ENCODE assay signal across 22 cellular contexts in the genomic region with DNA sequence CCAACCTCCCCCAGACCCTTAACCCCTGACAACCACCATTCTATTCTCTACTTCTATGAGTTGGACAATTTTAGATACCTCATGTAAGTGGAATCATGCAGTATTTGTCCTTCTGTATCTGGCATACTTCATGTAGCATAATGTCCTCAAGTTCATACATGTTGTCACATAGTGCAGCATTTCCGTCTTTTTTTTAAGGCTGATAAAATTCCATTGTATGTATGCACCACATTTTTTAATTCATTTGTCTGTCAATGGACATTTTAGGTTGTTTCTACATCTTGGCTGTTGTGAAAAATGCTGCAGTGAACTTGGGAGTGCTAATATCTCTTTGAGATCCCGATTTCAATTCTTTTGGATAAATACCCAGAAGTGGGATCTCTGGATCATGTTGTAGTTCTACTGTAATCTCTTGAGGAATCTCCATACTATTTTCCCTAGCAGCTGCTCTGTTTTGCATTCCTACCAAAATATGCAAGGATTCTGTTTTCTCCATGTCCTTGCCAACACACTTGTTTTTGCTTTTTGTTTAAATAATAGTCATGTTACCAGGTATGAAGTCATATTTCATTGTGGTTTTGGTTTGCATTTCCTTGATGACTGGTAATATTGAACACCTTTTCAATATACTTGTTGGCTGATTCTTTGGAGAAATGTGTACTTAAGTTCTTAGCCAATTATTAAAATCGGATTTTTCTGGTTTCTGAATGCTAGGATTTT. TPM values are rescaled to one million over a fixed set of nuclear protein-coding genes. Genes with fewer than 3 reads are reported as not detected.
DNase-seq lines count a peak whose midpoint lies in the region; ATAC-seq and TF ChIP-seq lines count a peak whose summit lies in the region.
"Had no signal": no experiment of that assay in that cellular context is flagged by ENCODE, and none has a peak within 500 bp of the region (broad histone marks: within the 10 kb centered on the region; RNA-seq: fewer than 3 reads in every experiment).

No MANE protein-coding gene starts in this region.

- no peaks in the 10 kb centered on the region for H3K9me3 Mint-ChIP-seq in CD8-positive, alpha-beta T cell
- no peaks in the 10 kb centered on the region for H3K9me3 Mint-ChIP-seq in H9
- H3K9me3 Mint-ChIP-seq: memory B cell had no signal

- H3K4me1 ChIP-seq in osteoblast (ENCODE audit: insufficient read depth, low read length) (peaks cover 7% of the 10 kb centered on the region), H9 (ENCODE audit: insufficient read depth, low read length) (no peaks in the 10 kb centered on the region)
- no peaks in the 10 kb centered on the region for H3K4me1 ChIP-seq in CD8-positive, alpha-beta T cell (ENCODE audit: insufficient read depth, low read length)
- H3K4me1 ChIP-seq: ascending aorta, sigmoid colon, testis had no signal

- H2BK15ac ChIP-seq in H9 (ENCODE audit: low read depth, low read length) = no peak overlapping the region

- H3K9ac ChIP-seq in H9 (ENCODE audit: extremely low read depth, insufficient read length, low read length) = no peak overlapping the region

- H2AK5ac ChIP-seq in H9 (ENCODE audit: insufficient read length, low read length) = no peak overlapping the region

- H3K23ac ChIP-seq in H9 (ENCODE audit: insufficient read length, low read depth, low read length) = no peak overlapping the region

- no peaks in the 10 kb centered on the region for H3K9me3 ChIP-seq in osteoblast (ENCODE audit: low read depth, low read length)
- H3K9me3 ChIP-seq in CD8-positive, alpha-beta T cell (ENCODE audit: low read length) = no peaks in the 10 kb centered on the region
- no peaks in the 10 kb centered on the region for H3K9me3 ChIP-seq in H9 (ENCODE audit: control insufficient read depth, low read depth, low read length)
- H3K9me3 ChIP-seq: ascending aorta, sigmoid colon, testis had no signal

- H4K8ac ChIP-seq in H9 (replicated peaks; ENCODE audit: insufficient read length, low read depth, low read length) = no peak overlapping the region

- no peak overlapping the region for H4K5ac ChIP-seq in H9 (ENCODE audit: insufficient read length, low read depth, low read length)

- no peak overlapping the region for H3K56ac ChIP-seq in H9 (ENCODE audit: insufficient read length, low read depth, low read length)

- H2BK120ac ChIP-seq in H9 (ENCODE audit: low read depth, low read length, poor library complexity, severe bottlenecking) = no peak overlapping the region

- no peak overlapping the region for H3K27ac Mint-ChIP-seq in CD8-positive, alpha-beta T cell
- 0 out of 7 replicates have a peak overlapping the region, but pooled peaks of 1 of the 3 experiments have one; percentile 27 for H3K27ac Mint-ChIP-seq in H9
- H3K27ac Mint-ChIP-seq: IgD-negative memory B cell, memory B cell had no signal

- no peak overlapping the region for H2AFZ ChIP-seq in osteoblast (ENCODE audit: low read length)
- H2AFZ ChIP-seq in H9 (ENCODE audit: low read length) = no peak overlapping the region

- peaks cover 63% of the 10 kb centered on the region for H3K36me3 Mint-ChIP-seq in CD8-positive, alpha-beta T cell
- H3K36me3 Mint-ChIP-seq in H9 (ENCODE audit: insufficient read depth in 1 of 3, low read depth in 3 of 3) = peaks cover 2 to 11% (median 4%) of the 10 kb centered on the region in 3 experiments; a peak in 4 of 7 replicates

- no peak overlapping the region for H4K91ac ChIP-seq in H9 (ENCODE audit: insufficient read length, low read depth, low read length)

- no peak overlapping the region for H3K14ac ChIP-seq in H9 (ENCODE audit: insufficient read depth, low read length)

- POLR2A ChIA-PET in CD8-positive, alpha-beta T cell (lab: Charles Lee) = no interaction called here

- no peak overlapping the region for H3K4ac ChIP-seq in H9 (ENCODE audit: low read depth, low read length)

- H2BK5ac ChIP-seq in H9 (ENCODE audit: insufficient read length, low read length) = no peak overlapping the region

- intact Hi-C loops in CD8-positive, alpha-beta T cell (cut with DNase I, micrococcal nuclease) = loop anchor here in 1 of 2 experiments (5.0 kb wide), 1 partner anchor 247 kb away; no protein-coding TSS in a partner anchor

- peak overlapping the region; percentile 45 for H3K4me2 ChIP-seq in osteoblast (ENCODE audit: insufficient read depth, low read length)
- H3K4me2 ChIP-seq in H9 (ENCODE audit: insufficient read depth, insufficient read length, low read length) = no peak overlapping the region

- H4K20me1 ChIP-seq in osteoblast (ENCODE audit: insufficient read depth, low read length) (no peaks in the 10 kb centered on the region), H9 (ENCODE audit: control insufficient read depth, insufficient read depth, insufficient read length) (no peaks in the 10 kb centered on the region)

- WGBS in H9 (ENCODE audit: extremely low coverage, insufficient read length, low lambda C conversion rate) = no CpG with 5 or more reads among the region's 3 CpGs

- no peaks in the 10 kb centered on the region for H3K23me2 ChIP-seq in H9 (ENCODE audit: insufficient read length, low read depth, low read length, poor library complexity, severe bottlenecking)

- no peak for ATAC-seq in CD8-positive, alpha-beta T cell
- ATAC-seq in HG02970 (IDR thresholded peaks at IDR 0.05; ENCODE audit: low FRiP score, unreplicated experiment) = no peak
- ATAC-seq: GM12878 had no signal

- peaks cover 37% of the 10 kb centered on the region for H3K36me3 ChIP-seq in osteoblast (ENCODE audit: insufficient read depth, low read length)
- peaks cover 19% of the 10 kb centered on the region for H3K36me3 ChIP-seq in CD8-positive, alpha-beta T cell (ENCODE audit: insufficient read depth, low read length)

- no peak overlapping the region for H3T11ph ChIP-seq in H9 (ENCODE audit: low read length)

- H3K27ac ChIP-seq in osteoblast (ENCODE audit: low read depth, low read length) = peak overlapping the region; percentile 84
- H3K27ac ChIP-seq in CD8-positive, alpha-beta T cell (ENCODE audit: low read depth, low read length) = no peak overlapping the region
- H3K27ac ChIP-seq in H9 (ENCODE audit: insufficient read length, low read depth, low read length) = no peak overlapping the region
- H3K27ac ChIP-seq: ascending aorta, sigmoid colon, testis had no signal

- CTCF ChIA-PET in CD8-positive, alpha-beta T cell (lab: Charles Lee) = no interaction called here

- H3K79me1 ChIP-seq in H9 (ENCODE audit: insufficient read depth, low read depth, low read length, poor library complexity, severe bottlenecking) = no peaks in the 10 kb centered on the region

- DNase-seq in EL = peak; percentile 1
- peak; percentile 4 for DNase-seq in NCI-H226
- DNase-seq in epithelial cell of esophagus (ENCODE audit: low read depth) = peak; percentile 51
- no peak for DNase-seq in osteoblast (ENCODE audit: insufficient read length, low spot score, missing footprints)
- DNase-seq in CD8-positive, alpha-beta T cell = no peak
- no peak for DNase-seq in H9
- DNase-seq in AML-193 (lab: John Stamatoyannopoulos, UW) = no peak
- DNase-seq: activated CD4-positive, CD25-positive, alpha-beta regulatory T cell treated with anti-CD3 and anti-CD28 coated beads, Interleukin-2, amount 50 U/mL, for 72 hours; activated effector memory CD4-positive, alpha-beta T cell treated with Interleukin-2 at 50 U/mL for 16 hours; foreskin melanocyte; SHP77; sigmoid colon; stimulated activated CD4-positive, alpha-beta T cell treated with anti-CD3 and anti-CD28 coated beads, Interleukin-4, amount 100 ng/mL, for 1 hour; stimulated activated CD8-positive, alpha-beta memory T cell treated with anti-CD3 and anti-CD28 coated beads, Interleukin-4, amount 100 ng/mL, for 48 hours; testis had no signal

- H3K27me3 ChIP-seq in osteoblast (ENCODE audit: insufficient read depth, low read length) = no peaks in the 10 kb centered on the region
- no peaks in the 10 kb centered on the region for H3K27me3 ChIP-seq in CD8-positive, alpha-beta T cell (ENCODE audit: insufficient read depth, low read length)
- no peaks in the 10 kb centered on the region for H3K27me3 ChIP-seq in H9 (ENCODE audit: insufficient read depth, low read length)
- H3K27me3 ChIP-seq: ascending aorta, sigmoid colon, testis had no signal

- no peak overlapping the region for H2BK12ac ChIP-seq in H9 (ENCODE audit: insufficient read length, low read depth, low read length)

- H3K4me3 ChIP-seq in epithelial cell of esophagus (ENCODE audit: low read length) = no peak overlapping the region
- H3K4me3 ChIP-seq in osteoblast (ENCODE audit: insufficient read depth, low read length) = no peak overlapping the region
- no peak overlapping the region for H3K4me3 ChIP-seq in CD8-positive, alpha-beta T cell (ENCODE audit: low read depth, low read length)
- H3K4me3 ChIP-seq: ascending aorta, GM12878, sigmoid colon, testis had no signal

- no peak overlapping the region for H3K4me3 Mint-ChIP-seq in CD8-positive, alpha-beta T cell
- H3K4me3 Mint-ChIP-seq in H9 = no peak overlapping the region
- H3K4me3 Mint-ChIP-seq: IgD-negative memory B cell, memory B cell had no signal

- H3K18ac ChIP-seq in H9 (ENCODE audit: insufficient read length, low read depth, low read length) = no peak overlapping the region

- H3K4me1 Mint-ChIP-seq in CD8-positive, alpha-beta T cell (ENCODE audit: low read depth) = no peaks in the 10 kb centered on the region
- no peaks in the 10 kb centered on the region for H3K4me1 Mint-ChIP-seq in H9
- H3K4me1 Mint-ChIP-seq: IgD-negative memory B cell, memory B cell had no signal

- H3K27me3 Mint-ChIP-seq in CD8-positive, alpha-beta T cell (ENCODE audit: low read depth) = no peaks in the 10 kb centered on the region
- no peaks in the 10 kb centered on the region for H3K27me3 Mint-ChIP-seq in H9 (ENCODE audit: low read depth)
- H3K27me3 Mint-ChIP-seq: IgD-negative memory B cell, memory B cell had no signal

- no peak for TF ChIP-seq CTCF in epithelial cell of esophagus (IDR thresholded peaks at IDR 0.05; ENCODE audit: insufficient read depth, low read depth, low read length, missing control alignments)
- no peak for TF ChIP-seq CTCF in osteoblast (IDR thresholded peaks at IDR 0.05; ENCODE audit: extremely low read depth, low read depth, low read length)
- no peak for TF ChIP-seq CTCF in CD8-positive, alpha-beta T cell (IDR thresholded peaks at IDR 0.05)
- TF ChIP-seq CTCF in H9 (conservative IDR thresholded peaks at IDR 0.05) = no peak

- H3K79me2 ChIP-seq in osteoblast (ENCODE audit: insufficient read depth, low read length) (no peaks in the 10 kb centered on the region), H9 (ENCODE audit: insufficient read depth, low read length) (no peaks in the 10 kb centered on the region)

- no peak overlapping the region for H2BK20ac ChIP-seq in H9 (ENCODE audit: low read depth, low read length, poor library complexity, severe bottlenecking)

RNA-seq across cellular contexts. Expression of a gene that starts 48.8 kb away (rescaled TPM):
- total RNA-seq in osteoblast = not detected in 2 replicates
- not detected for total RNA-seq in CD8-positive, alpha-beta T cell
- total RNA-seq in H9 (2021) = not detected in 2 replicates
- total RNA-seq: ascending aorta; Daoy; GM12878; sigmoid colon; T-helper 2 cell treated with Interferon-gamma antibody and Interleukin-4, amounts not matched to agents 100 ng/mL and 5 ng/mL, for 36 hours had no signal

Comparison
In these comparisons a context has a peak if more than half of its experiments do, and no peak if none do; other contexts are left out.
1. DNase-seq: peak in EL (single experiment), NCI-H226 (single experiment) and epithelial cell of esophagus (single experiment); none in osteoblast (single experiment), CD8-positive, alpha-beta T cell (0 of 7), H9 (single experiment) and AML-193 (0 of 2).